Comparison of ENCODE assay signal across 11 cellular contexts in genomic region chr9:114811969-114812636, GRCh38. TPM values are rescaled to one million over a fixed set of nuclear protein-coding genes. Genes with fewer than 3 reads are reported as not detected.
"Had no signal": no experiment of that assay in that cellular context is flagged by ENCODE, and none has a peak within 500 bp of the region (broad histone marks: within the 10 kb centered on the region; RNA-seq: fewer than 3 reads in every experiment).

No MANE protein-coding gene starts in this region.

- H3K27me3 Mint-ChIP-seq: type B pancreatic cell had no signal

- H3K36me3 Mint-ChIP-seq: natural killer cell, type B pancreatic cell, WTC11 had no signal

- ATAC-seq: natural killer cell; right lobe of liver; stimulated activated naive B cell treated with anti-CD40 and anti-IgM and Interleukin-4, amounts not matched to agents 10 μg/mL and 1 μg/mL and 100 μg/mL, for 72 hours; WTC11 had no signal

- H3K27ac Mint-ChIP-seq: activated CD4-positive, alpha-beta T cell treated with anti-CD3 and anti-CD28 coated beads, Interleukin-2, amount 10 ng/mL, durations not matched to agents 24 days and 14 days; activated naive CD4-positive, alpha-beta T cell treated with anti-CD3 and anti-CD28 coated beads for 36 hours; natural killer cell; type B pancreatic cell; WTC11 had no signal

- H3K9me3 Mint-ChIP-seq: activated naive CD4-positive, alpha-beta T cell treated with anti-CD3 and anti-CD28 coated beads for 36 hours; natural killer cell; WTC11 had no signal

- H3K4me3 Mint-ChIP-seq: activated CD4-positive, alpha-beta T cell treated with anti-CD3 and anti-CD28 coated beads, Interleukin-2, amount 10 ng/mL, durations not matched to agents 24 days and 14 days; activated naive CD4-positive, alpha-beta T cell treated with anti-CD3 and anti-CD28 coated beads for 36 hours; natural killer cell; stimulated activated naive B cell treated with anti-CD40 and anti-IgM and Interleukin-4, amounts not matched to agents 10 μg/mL and 1 μg/mL and 100 μg/mL, for 72 hours; type B pancreatic cell; WTC11 had no signal

- DNase-seq: activated CD4-positive, alpha-beta T cell treated with anti-CD3 and anti-CD28 coated beads, Interleukin-2, amount 10 ng/mL, durations not matched to agents 24 days and 14 days; activated naive CD4-positive, alpha-beta T cell treated with anti-CD3 and anti-CD28 coated beads for 36 hours; foreskin melanocyte; head of caudate nucleus; natural killer cell; right lobe of liver; stimulated activated CD4-positive, alpha-beta T cell treated with anti-CD3 and anti-CD28 coated beads, Interleukin-2, amount 100 ng/mL, for 24 hours; stimulated activated naive B cell treated with anti-CD40 and anti-IgM and Interleukin-4, amounts not matched to agents 10 μg/mL and 1 μg/mL and 100 μg/mL, for 72 hours had no signal

RNA-seq across cellular contexts. Expression of gene TNFSF15, which starts 6.3 kb away (rescaled TPM):
- total RNA-seq: cardiac muscle cell, natural killer cell had no signal
